Comparison of ENCODE assay signal across 1 cellular context in the genomic region with DNA sequence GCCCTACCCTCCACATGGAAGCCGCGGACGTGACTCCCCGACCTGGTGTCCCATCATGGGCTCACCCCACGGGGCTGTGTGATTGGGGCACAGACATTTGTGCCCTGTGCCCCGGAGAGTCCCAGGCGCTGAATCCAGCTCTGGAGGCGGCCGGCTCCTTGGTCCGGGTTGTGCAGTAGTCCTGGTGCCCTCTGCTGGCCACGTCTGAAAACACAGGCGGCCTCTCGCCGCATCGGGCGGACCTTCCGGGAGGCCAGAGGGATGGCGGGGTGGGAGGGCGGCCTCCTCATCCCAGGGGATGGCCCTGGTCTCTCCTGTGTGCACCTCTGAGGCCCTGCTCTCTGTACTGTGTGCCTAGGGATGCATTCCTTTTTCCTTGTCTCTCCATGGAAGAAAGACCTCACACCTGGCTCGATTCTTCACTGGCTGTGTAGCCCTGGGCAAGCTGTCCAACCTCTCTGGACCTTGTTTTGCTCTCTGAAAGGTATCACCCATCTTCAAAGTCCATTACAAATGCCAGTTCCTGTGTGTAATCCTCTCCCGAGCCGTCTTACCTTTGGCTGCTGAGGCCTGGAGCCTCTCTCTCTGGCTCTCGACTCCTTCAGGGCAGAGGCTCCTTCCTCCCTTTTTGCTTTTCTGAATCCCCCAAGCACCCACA.
TF ChIP-seq lines count a peak whose summit lies in the region.

No MANE protein-coding gene starts in this region.

TF ChIP-seq in WTC11, 78 proteins besides CTCF, POLR2A, EP300 and RAD21 (continued from another document):
- TF ChIP-seq, protein P1, sequence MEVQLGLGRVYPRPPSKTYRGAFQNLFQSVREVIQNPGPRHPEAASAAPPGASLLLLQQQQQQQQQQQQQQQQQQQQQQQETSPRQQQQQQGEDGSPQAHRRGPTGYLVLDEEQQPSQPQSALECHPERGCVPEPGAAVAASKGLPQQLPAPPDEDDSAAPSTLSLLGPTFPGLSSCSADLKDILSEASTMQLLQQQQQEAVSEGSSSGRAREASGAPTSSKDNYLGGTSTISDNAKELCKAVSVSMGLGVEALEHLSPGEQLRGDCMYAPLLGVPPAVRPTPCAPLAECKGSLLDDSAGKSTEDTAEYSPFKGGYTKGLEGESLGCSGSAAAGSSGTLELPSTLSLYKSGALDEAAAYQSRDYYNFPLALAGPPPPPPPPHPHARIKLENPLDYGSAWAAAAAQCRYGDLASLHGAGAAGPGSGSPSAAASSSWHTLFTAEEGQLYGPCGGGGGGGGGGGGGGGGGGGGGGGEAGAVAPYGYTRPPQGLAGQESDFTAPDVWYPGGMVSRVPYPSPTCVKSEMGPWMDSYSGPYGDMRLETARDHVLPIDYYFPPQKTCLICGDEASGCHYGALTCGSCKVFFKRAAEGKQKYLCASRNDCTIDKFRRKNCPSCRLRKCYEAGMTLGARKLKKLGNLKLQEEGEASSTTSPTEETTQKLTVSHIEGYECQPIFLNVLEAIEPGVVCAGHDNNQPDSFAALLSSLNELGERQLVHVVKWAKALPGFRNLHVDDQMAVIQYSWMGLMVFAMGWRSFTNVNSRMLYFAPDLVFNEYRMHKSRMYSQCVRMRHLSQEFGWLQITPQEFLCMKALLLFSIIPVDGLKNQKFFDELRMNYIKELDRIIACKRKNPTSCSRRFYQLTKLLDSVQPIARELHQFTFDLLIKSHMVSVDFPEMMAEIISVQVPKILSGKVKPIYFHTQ (CRISPR knock-in tag; IDR thresholded peaks at IDR 0.05) = no peak
- TF ChIP-seq, protein P2, sequence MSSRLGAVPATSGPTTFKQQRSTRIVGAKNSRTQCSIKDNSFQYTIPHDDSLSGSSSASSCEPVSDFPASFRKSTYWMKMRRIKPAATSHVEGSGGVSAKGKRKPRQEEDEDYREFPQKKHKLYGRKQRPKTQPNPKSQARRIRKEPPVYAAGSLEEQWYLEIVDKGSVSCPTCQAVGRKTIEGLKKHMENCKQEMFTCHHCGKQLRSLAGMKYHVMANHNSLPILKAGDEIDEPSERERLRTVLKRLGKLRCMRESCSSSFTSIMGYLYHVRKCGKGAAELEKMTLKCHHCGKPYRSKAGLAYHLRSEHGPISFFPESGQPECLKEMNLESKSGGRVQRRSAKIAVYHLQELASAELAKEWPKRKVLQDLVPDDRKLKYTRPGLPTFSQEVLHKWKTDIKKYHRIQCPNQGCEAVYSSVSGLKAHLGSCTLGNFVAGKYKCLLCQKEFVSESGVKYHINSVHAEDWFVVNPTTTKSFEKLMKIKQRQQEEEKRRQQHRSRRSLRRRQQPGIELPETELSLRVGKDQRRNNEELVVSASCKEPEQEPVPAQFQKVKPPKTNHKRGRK (CRISPR knock-in tag; IDR thresholded peaks at IDR 0.05; ENCODE audit: borderline replicate concordance) = no peak
- TF ChIP-seq, protein P3, sequence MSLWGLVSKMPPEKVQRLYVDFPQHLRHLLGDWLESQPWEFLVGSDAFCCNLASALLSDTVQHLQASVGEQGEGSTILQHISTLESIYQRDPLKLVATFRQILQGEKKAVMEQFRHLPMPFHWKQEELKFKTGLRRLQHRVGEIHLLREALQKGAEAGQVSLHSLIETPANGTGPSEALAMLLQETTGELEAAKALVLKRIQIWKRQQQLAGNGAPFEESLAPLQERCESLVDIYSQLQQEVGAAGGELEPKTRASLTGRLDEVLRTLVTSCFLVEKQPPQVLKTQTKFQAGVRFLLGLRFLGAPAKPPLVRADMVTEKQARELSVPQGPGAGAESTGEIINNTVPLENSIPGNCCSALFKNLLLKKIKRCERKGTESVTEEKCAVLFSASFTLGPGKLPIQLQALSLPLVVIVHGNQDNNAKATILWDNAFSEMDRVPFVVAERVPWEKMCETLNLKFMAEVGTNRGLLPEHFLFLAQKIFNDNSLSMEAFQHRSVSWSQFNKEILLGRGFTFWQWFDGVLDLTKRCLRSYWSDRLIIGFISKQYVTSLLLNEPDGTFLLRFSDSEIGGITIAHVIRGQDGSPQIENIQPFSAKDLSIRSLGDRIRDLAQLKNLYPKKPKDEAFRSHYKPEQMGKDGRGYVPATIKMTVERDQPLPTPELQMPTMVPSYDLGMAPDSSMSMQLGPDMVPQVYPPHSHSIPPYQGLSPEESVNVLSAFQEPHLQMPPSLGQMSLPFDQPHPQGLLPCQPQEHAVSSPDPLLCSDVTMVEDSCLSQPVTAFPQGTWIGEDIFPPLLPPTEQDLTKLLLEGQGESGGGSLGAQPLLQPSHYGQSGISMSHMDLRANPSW (CRISPR knock-in tag; conservative IDR thresholded peaks at IDR 0.05; ENCODE audit: low read depth) = no peak
